ENCODE assay signal across 14 cellular contexts in genomic region chr11:114078423-114078822, GRCh38. TPM values are rescaled to one million over a fixed set of nuclear protein-coding genes. Genes with fewer than 3 reads are reported as not detected.
A peak's percentile ranks its signal among the peaks of the same experiment; 100 is the strongest.
DNase-seq lines count a peak whose midpoint lies in the region; ATAC-seq and TF ChIP-seq lines count a peak whose summit lies in the region.
"Had no signal": no experiment of that assay in that cellular context is flagged by ENCODE, and none has a peak within 500 bp of the region (broad histone marks: within the 10 kb centered on the region; RNA-seq: fewer than 3 reads in every experiment).

No MANE protein-coding gene starts in this region.

- H3K27ac ChIP-seq in left ventricle myocardium inferior (replicated peaks) (peak overlapping the region; percentile 90), H9 (ENCODE audit: insufficient read length, low read depth, low read length) (no peak overlapping the region)
- H3K27ac ChIP-seq: SJSA1 had no signal

- H3K27ac Mint-ChIP-seq in central memory CD8-positive, alpha-beta T cell (ENCODE audit: low read depth): peak overlapping the region; percentile 61
- H3K27ac Mint-ChIP-seq in nephron progenitor cell (peak overlapping the region; percentile 70), H9 (no peak overlapping the region)

- H3K27me3 ChIP-seq in left ventricle myocardium inferior (ENCODE audit: low read depth) (no peaks in the 10 kb centered on the region), H9 (ENCODE audit: insufficient read depth, low read length) (peaks cover 9% of the 10 kb centered on the region)
- H3K27me3 ChIP-seq: colonic mucosa had no signal

- no peak for ATAC-seq in left ventricle myocardium superior
- ATAC-seq in central memory CD8-positive, alpha-beta T cell (replicated peaks; ENCODE audit: extremely low read depth, poor library complexity, severe bottlenecking): no peak
- ATAC-seq: K562 had no signal

- peak overlapping the region; percentile 60 for H3K4me3 Mint-ChIP-seq in central memory CD8-positive, alpha-beta T cell
- H3K4me3 Mint-ChIP-seq in nephron progenitor cell: no peak overlapping the region
- no peak overlapping the region for H3K4me3 Mint-ChIP-seq in H9

- H4K8ac ChIP-seq in H9 (replicated peaks; ENCODE audit: insufficient read length, low read depth, low read length): no peak overlapping the region

- H3K14ac ChIP-seq in H9 (ENCODE audit: insufficient read depth, low read length): no peak overlapping the region

- H3K56ac ChIP-seq in H9 (ENCODE audit: insufficient read length, low read depth, low read length): no peak overlapping the region

- H4K20me1 ChIP-seq in H9 (ENCODE audit: control insufficient read depth, insufficient read depth, insufficient read length): no peaks in the 10 kb centered on the region

- H2BK12ac ChIP-seq in H9 (ENCODE audit: insufficient read length, low read depth, low read length): no peak overlapping the region

- H3K4me1 ChIP-seq in left ventricle myocardium inferior (peaks cover 100% of the 10 kb centered on the region), H9 (ENCODE audit: insufficient read depth, low read length) (peaks cover 8% of the 10 kb centered on the region; the same call in 1 of the 2 replicates)
- H3K4me1 ChIP-seq: SJSA1 had no signal

- no peak overlapping the region for H3T11ph ChIP-seq in H9 (ENCODE audit: low read length)

- no peak overlapping the region for H3K4me2 ChIP-seq in H9 (ENCODE audit: insufficient read depth, insufficient read length, low read length)

- no peak overlapping the region for H2BK120ac ChIP-seq in H9 (ENCODE audit: low read depth, low read length, poor library complexity, severe bottlenecking)

- H3K36me3 Mint-ChIP-seq in central memory CD8-positive, alpha-beta T cell (ENCODE audit: insufficient read depth): peaks cover 5% of the 10 kb centered on the region
- H3K36me3 Mint-ChIP-seq in nephron progenitor cell (ENCODE audit: low read depth): no peaks in the 10 kb centered on the region
- H3K36me3 Mint-ChIP-seq in H9 (ENCODE audit: insufficient read depth in 1 of 3, low read depth in 3 of 3): no peaks in the 10 kb centered on the region; a peak in 1 of 7 replicates

- H3K36me3 ChIP-seq in left ventricle myocardium inferior: peaks cover 59% of the 10 kb centered on the region
- H3K36me3 ChIP-seq: colonic mucosa, SJSA1 had no signal

- intact Hi-C loops in left ventricle myocardium inferior (cut with micrococcal nuclease): loop anchor here (10.0 kb wide), 1 partner anchor 96 kb away; no protein-coding TSS in a partner anchor
- intact Hi-C loops in left ventricle myocardium superior (cut with micrococcal nuclease): no loop called here

- H2BK20ac ChIP-seq in H9 (ENCODE audit: low read depth, low read length, poor library complexity, severe bottlenecking): no peak overlapping the region

- no peak overlapping the region for H3K23ac ChIP-seq in H9 (ENCODE audit: insufficient read length, low read depth, low read length)

- H3K79me2 ChIP-seq in H9 (ENCODE audit: insufficient read depth, low read length): no peaks in the 10 kb centered on the region

- H3K27me3 Mint-ChIP-seq in central memory CD8-positive, alpha-beta T cell: peaks cover 3% of the 10 kb centered on the region
- H3K27me3 Mint-ChIP-seq in nephron progenitor cell (ENCODE audit: low read depth, poor library complexity) (peaks cover 3% of the 10 kb centered on the region), H9 (ENCODE audit: low read depth) (peaks cover 98% of the 10 kb centered on the region)

- no peak overlapping the region for H3K9ac ChIP-seq in H9 (ENCODE audit: extremely low read depth, insufficient read length, low read length)

- no peaks in the 10 kb centered on the region for H3K9me3 Mint-ChIP-seq in central memory CD8-positive, alpha-beta T cell
- H3K9me3 Mint-ChIP-seq in nephron progenitor cell (no peaks in the 10 kb centered on the region), H9 (no peaks in the 10 kb centered on the region; a peak in 1 of 5 replicates)

- no peaks in the 10 kb centered on the region for H3K79me1 ChIP-seq in H9 (ENCODE audit: insufficient read depth, low read depth, low read length, poor library complexity, severe bottlenecking)

- H2AK5ac ChIP-seq in H9 (ENCODE audit: insufficient read length, low read length): no peak overlapping the region

- no peak overlapping the region for H3K18ac ChIP-seq in H9 (ENCODE audit: insufficient read length, low read depth, low read length)

- H4K5ac ChIP-seq in H9 (ENCODE audit: insufficient read length, low read depth, low read length): no peak overlapping the region

- H3K4ac ChIP-seq in H9 (ENCODE audit: low read depth, low read length): no peak overlapping the region

- H2BK15ac ChIP-seq in H9 (ENCODE audit: low read depth, low read length): no peak overlapping the region

- H3K23me2 ChIP-seq in H9 (ENCODE audit: insufficient read length, low read depth, low read length, poor library complexity, severe bottlenecking): no peaks in the 10 kb centered on the region

- H3K9me3 ChIP-seq in left ventricle myocardium inferior (replicated peaks): no peaks in the 10 kb centered on the region
- no peaks in the 10 kb centered on the region for H3K9me3 ChIP-seq in H9 (ENCODE audit: control insufficient read depth, low read depth, low read length)
- H3K9me3 ChIP-seq: colonic mucosa, SJSA1 had no signal

- DNase-seq in left ventricle myocardium inferior: no peak
- no peak for DNase-seq in left ventricle myocardium superior
- DNase-seq in central memory CD8-positive, alpha-beta T cell (ENCODE audit: low spot score in 2 of 2): no peak
- DNase-seq in nephron progenitor cell: no peak
- DNase-seq in GM10266 (ENCODE audit: extremely low spot score): no peak
- no peak for DNase-seq in activated gamma-delta T cell treated with Interleukin-2 at 50 U/mL for 16 hours
- no peak for DNase-seq in GM20000 (ENCODE audit: low spot score)
- no peak for DNase-seq in H9
- DNase-seq: activated CD4-positive, CD25-positive, alpha-beta regulatory T cell treated with anti-CD3 and anti-CD28 coated beads, Interleukin-2, amount 50 U/mL, for 72 hours; activated gamma-delta T cell; colonic mucosa; kidney glomerular epithelial cell had no signal

- TF ChIP-seq CTCF in left ventricle myocardium inferior (IDR thresholded peaks at IDR 0.05; ENCODE audit: borderline replicate concordance): no peak
- no peak for TF ChIP-seq CTCF in nephron progenitor cell (IDR thresholded peaks at IDR 0.05)
- TF ChIP-seq CTCF in GM10266 (IDR thresholded peaks at IDR 0.05; ENCODE audit: control insufficient read depth, insufficient read depth, low read depth, missing control alignments): no peak
- TF ChIP-seq CTCF in GM20000 (IDR thresholded peaks at IDR 0.05; ENCODE audit: extremely low read depth, missing control alignments): no peak
- TF ChIP-seq CTCF in H9 (conservative IDR thresholded peaks at IDR 0.05): no peak

- H4K91ac ChIP-seq in H9 (ENCODE audit: insufficient read length, low read depth, low read length): no peak overlapping the region

- H2AFZ ChIP-seq in H9 (ENCODE audit: low read length): no peak overlapping the region

- peaks cover 62% of the 10 kb centered on the region for H3K4me1 Mint-ChIP-seq in central memory CD8-positive, alpha-beta T cell
- H3K4me1 Mint-ChIP-seq in nephron progenitor cell: peaks cover 98% of the 10 kb centered on the region
- H3K4me1 Mint-ChIP-seq in H9: peaks cover 32 to 54% of the 10 kb centered on the region in 2 experiments

- no peak overlapping the region for H2BK5ac ChIP-seq in H9 (ENCODE audit: insufficient read length, low read length)

- peak overlapping the region; percentile 30 for H3K4me3 ChIP-seq in left ventricle myocardium inferior
- H3K4me3 ChIP-seq: colonic mucosa, K562, SJSA1 had no signal

- no CpG with 5 or more reads among the region's 4 CpGs for WGBS in H9 (ENCODE audit: extremely low coverage, insufficient read length, low lambda C conversion rate)

RNA-seq across cellular contexts. Expression of gene ZBTB16, which starts 18.9 kb away (rescaled TPM):
- total RNA-seq in left ventricle myocardium inferior (64.5 TPM), left ventricle myocardium superior (67.3 TPM), H9 (2021) (not detected in 2 replicates)
- total RNA-seq: SJSA1 had no signal

Comparison
In these comparisons a context has a peak if more than half of its experiments do, and no peak if none do; other contexts are left out.
1. H3K27ac Mint-ChIP-seq: peak in central memory CD8-positive, alpha-beta T cell (single experiment) and nephron progenitor cell (single experiment); none in H9 (0 of 3).
2. RNA of gene ZBTB16, which starts 18.9 kb away (total RNA-seq): 67.3 TPM in left ventricle myocardium superior (single experiment) and 64.5 TPM in left ventricle myocardium inferior (single experiment); not detected in H9; every median in the first group is over 10 times any median in the second.